Comparison of ENCODE assay signal across 9 cellular contexts in the genomic region with DNA sequence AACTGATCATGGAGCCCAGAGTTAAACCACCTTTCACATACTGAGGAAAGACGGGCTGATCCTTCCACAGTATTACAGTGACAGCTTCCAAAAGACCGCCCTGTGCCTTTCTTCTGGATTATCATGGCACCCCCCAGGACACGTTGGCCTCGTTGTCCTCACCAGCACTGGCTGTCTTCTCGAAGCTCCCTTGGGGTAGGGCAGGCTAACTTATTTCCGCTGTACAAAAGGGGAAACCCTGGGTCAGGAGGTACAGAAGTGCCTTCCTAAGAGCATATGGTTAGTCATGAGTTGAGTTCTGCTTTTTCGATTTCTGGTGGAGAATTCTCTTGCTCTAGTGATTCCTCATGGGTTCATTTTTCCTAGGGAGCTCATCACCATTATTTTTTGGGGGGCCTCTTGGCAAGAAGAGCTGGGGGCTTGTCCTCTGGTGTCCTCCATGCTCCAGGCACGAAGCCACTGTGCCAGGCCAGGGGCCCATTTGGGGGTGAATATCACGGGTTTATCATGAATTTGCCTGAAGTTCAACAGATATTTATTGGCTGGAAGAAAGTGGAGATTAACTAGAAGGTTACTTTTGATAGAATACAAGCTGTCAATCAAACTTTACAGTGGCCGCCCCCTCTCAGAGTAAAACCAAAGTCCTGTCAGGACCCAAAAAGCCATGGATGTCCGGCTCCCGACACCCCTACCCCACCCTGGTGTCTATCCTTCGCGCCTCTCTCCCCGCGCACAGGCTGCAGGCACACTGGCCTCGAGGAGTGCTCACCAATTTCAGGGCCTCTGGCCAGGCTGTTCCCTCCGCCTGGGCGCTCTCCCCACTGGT. TPM values are rescaled to one million over a fixed set of nuclear protein-coding genes. Genes with fewer than 3 reads are reported as not detected.
DNase-seq lines count a peak whose midpoint lies in the region; ATAC-seq and TF ChIP-seq lines count a peak whose summit lies in the region.
"Had no signal": no experiment of that assay in that cellular context is flagged by ENCODE, and none has a peak within 500 bp of the region (broad histone marks: within the 10 kb centered on the region; RNA-seq: fewer than 3 reads in every experiment).

No MANE protein-coding gene starts in this region.

- no peaks in the 10 kb centered on the region for H3K9me3 Mint-ChIP-seq in HFFc6

- H3K4me1 Mint-ChIP-seq in HFFc6 (ENCODE audit: low read depth) = peaks cover 4% of the 10 kb centered on the region; the same call in 1 of the 2 replicates

- H3K36me3 Mint-ChIP-seq in HFFc6 (ENCODE audit: low read depth) = no peaks in the 10 kb centered on the region

- peak; percentile 64 for ATAC-seq in GM19023 (IDR thresholded peaks at IDR 0.05; ENCODE audit: unreplicated experiment)
- ATAC-seq in HG02623 (IDR thresholded peaks at IDR 0.05; ENCODE audit: unreplicated experiment) = peak; percentile 55

- no peak overlapping the region for H3K27ac Mint-ChIP-seq in HFFc6

- TF ChIP-seq CTCF in HFFc6 (IDR thresholded peaks at IDR 0.05) = no peak

- peaks cover 25% of the 10 kb centered on the region for H3K27me3 Mint-ChIP-seq in HFFc6 (ENCODE audit: insufficient read depth)

- DNase-seq in OCI-M1 (lab: John Stamatoyannopoulos, UW) (peak; percentile 48), pons (ENCODE audit: low spot score) (peak; percentile 75), dedifferentiated amniotic fluid mesenchymal stem cell (ENCODE audit: extremely low spot score) (no peak), DMS 273 (lab: John Stamatoyannopoulos, UW; ENCODE audit: unreplicated experiment) (no peak), HFFc6 (no peak)
- DNase-seq: activated naive CD4-positive, alpha-beta T cell; NCI-H82 had no signal

- H3K4me3 Mint-ChIP-seq in HFFc6 = no peak overlapping the region

RNA-seq across cellular contexts. Expression of gene TRAF3, which starts 8.8 kb away (rescaled TPM):
- 10 to 100 TPM; 19.9 to 28.8 (median 22.6) TPM for total RNA-seq in HFFc6 (2021; fragmentation: NEBNext Ultra II Directional; extraction: Animal tissue kit (Norgen Biotek cat#: 25700))

Comparison
In these comparisons a context has a peak if more than half of its experiments do, and no peak if none do; other contexts are left out.
1. DNase-seq: peak in OCI-M1 (single experiment) and pons (single experiment); none in dedifferentiated amniotic fluid mesenchymal stem cell (single experiment), DMS 273 (single experiment) and HFFc6 (single experiment).